Comparison of ENCODE assay signal across 22 cellular contexts in genomic region chr11:95723353-95723942, GRCh38.
"Had no signal": no experiment of that assay in that cellular context is flagged by ENCODE, and none has a peak within 500 bp of the region (broad histone marks: within the 10 kb centered on the region; RNA-seq: fewer than 3 reads in every experiment).

No MANE protein-coding gene starts in this region.

- H3K4me3 Mint-ChIP-seq: activated CD4-positive, alpha-beta T cell treated with anti-CD3 and anti-CD28 coated beads for 36 hours; activated CD8-positive, alpha-beta T cell treated with anti-CD3 and anti-CD28 coated beads for 36 hours; activated naive CD8-positive, alpha-beta T cell treated with anti-CD3 and anti-CD28 coated beads, Interleukin-2, amount 10 ng/mL, durations not matched to agents 7 days and 5 days had no signal

- ATAC-seq: activated CD4-positive, alpha-beta T cell treated with anti-CD3 and anti-CD28 coated beads for 36 hours; activated CD8-positive, alpha-beta T cell treated with anti-CD3 and anti-CD28 coated beads for 36 hours; HepG2 had no signal

- H3K9me3 Mint-ChIP-seq: activated CD8-positive, alpha-beta T cell treated with anti-CD3 and anti-CD28 coated beads for 36 hours had no signal

- H3K4me3 ChIP-seq: adrenal gland had no signal

- H3K9me3 ChIP-seq: adrenal gland had no signal

- H3K27me3 ChIP-seq: adrenal gland had no signal

- DNase-seq: activated CD4-positive, alpha-beta T cell treated with anti-CD3 and anti-CD28 coated beads for 36 hours; activated CD8-positive, alpha-beta memory T cell treated with anti-CD3 and anti-CD28 coated beads, Interleukin-2, amount 50 U/mL, for 48 hours; activated CD8-positive, alpha-beta T cell treated with anti-CD3 and anti-CD28 coated beads for 36 hours; activated naive CD4-positive, alpha-beta T cell treated with anti-CD3 and anti-CD28 coated beads, Interleukin-2, amount 50 U/mL, for 16 hours; activated naive CD8-positive, alpha-beta T cell treated with anti-CD3 and anti-CD28 coated beads, Interleukin-2, amount 10 ng/mL, durations not matched to agents 7 days and 5 days; activated T-cell treated with anti-CD3 and anti-CD28 coated beads, Interleukin-2, amount 50 U/mL, for 1 hour; adrenal gland; aorta; MM.1S; NCI-H1105; NCI-H1436; NCI-H1694 treated with DMSO at 0.1 percent for 48 hours; NCI-H2029 treated with DMSO at 0.1 percent for 48 hours; NCI-H345; NCI-H510A; NCI-H526 treated with DMSO at 0.1 percent for 48 hours; NCI-H82; OCI-M1; SHP77 treated with DMSO at 0.1 percent for 48 hours; T-helper 1 cell; WERI-Rb-1 had no signal

- H3K36me3 ChIP-seq: adrenal gland, WERI-Rb-1 had no signal

- H3K27ac Mint-ChIP-seq: activated CD4-positive, alpha-beta T cell treated with anti-CD3 and anti-CD28 coated beads for 36 hours; activated CD8-positive, alpha-beta T cell treated with anti-CD3 and anti-CD28 coated beads for 36 hours; activated naive CD8-positive, alpha-beta T cell treated with anti-CD3 and anti-CD28 coated beads, Interleukin-2, amount 10 ng/mL, durations not matched to agents 7 days and 5 days had no signal

- H3K27ac ChIP-seq: adrenal gland, WERI-Rb-1 had no signal

- H3K27me3 Mint-ChIP-seq: activated CD4-positive, alpha-beta T cell treated with anti-CD3 and anti-CD28 coated beads for 36 hours had no signal
